8 cellular contexts compared by ENCODE assay signal in the genomic region with DNA sequence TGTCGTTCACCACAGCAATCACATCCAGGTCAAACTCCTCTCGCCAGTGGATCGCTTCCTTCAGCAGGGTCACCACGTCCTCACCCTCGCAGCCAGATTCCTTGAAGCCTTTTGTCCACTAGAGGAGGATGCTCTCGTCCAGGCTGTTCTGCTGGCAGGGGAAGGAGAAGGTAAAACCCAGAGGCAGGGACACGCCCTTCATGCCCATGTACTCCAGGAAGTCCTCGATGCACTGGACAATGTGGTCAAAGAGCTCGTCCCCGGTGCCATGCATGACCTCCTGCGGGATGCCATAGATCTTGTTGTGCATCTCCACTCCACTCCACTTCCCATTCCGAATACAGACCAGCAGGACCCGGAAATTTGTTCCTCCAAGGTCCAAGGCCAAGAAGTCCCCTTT.
"Had no signal": no experiment of that assay in that cellular context is flagged by ENCODE, and none has a peak within 500 bp of the region (broad histone marks: within the 10 kb centered on the region; RNA-seq: fewer than 3 reads in every experiment).

No MANE protein-coding gene starts in this region.

- H3K36me3 Mint-ChIP-seq: IgD-negative memory B cell had no signal

- H3K4me3 ChIP-seq: GM23248 had no signal

- DNase-seq: GM23248, GOT3, H9, HCEC 1CT, KBM-7 had no signal

- H2AFZ ChIP-seq: GM23248 had no signal

- H3K4me3 Mint-ChIP-seq: H9, IgD-negative memory B cell had no signal

- H3K27ac Mint-ChIP-seq: H9, IgD-negative memory B cell had no signal

- H3K27ac ChIP-seq: GM23248 had no signal

- H3K4me1 Mint-ChIP-seq: IgD-negative memory B cell had no signal

- H3K27me3 Mint-ChIP-seq: IgD-negative memory B cell had no signal

- H3K9ac ChIP-seq: GM23248 had no signal

- ATAC-seq: HepG2 had no signal

- FAIRE-seq: H54, HepG2 had no signal
